24 cellular contexts compared by ENCODE assay signal in genomic region chr9:95834281-95834907, GRCh38. TPM values are rescaled to one million over a fixed set of nuclear protein-coding genes. Genes with fewer than 3 reads are reported as not detected.
DNase-seq lines count a peak whose midpoint lies in the region; ATAC-seq lines count a peak whose summit lies in the region.
"Had no signal": no experiment of that assay in that cellular context is flagged by ENCODE, and none has a peak within 500 bp of the region (broad histone marks: within the 10 kb centered on the region; RNA-seq: fewer than 3 reads in every experiment).

No MANE protein-coding gene starts in this region.

- peaks cover 8% of the 10 kb centered on the region for H3K4me1 Mint-ChIP-seq in activated CD4-positive, alpha-beta T cell treated with anti-CD3 and anti-CD28 coated beads, Interleukin-2, amount 10 ng/mL, durations not matched to agents 24 days and 14 days
- H3K4me1 Mint-ChIP-seq in stimulated activated naive CD8-positive, alpha-beta T cell treated with anti-CD3 and anti-CD28 coated beads, Interleukin-15, amount 100 ng/mL, for 72 hours: peaks cover 18% of the 10 kb centered on the region

- no peak for DNase-seq in activated CD4-positive, alpha-beta T cell treated with anti-CD3 and anti-CD28 coated beads, Interleukin-2, amount 10 ng/mL, durations not matched to agents 24 days and 14 days
- no peak for DNase-seq in activated CD4-positive, alpha-beta T cell treated with anti-CD3 and anti-CD28 coated beads, Interleukin-2, amount 50 U/mL, for 1 hour
- DNase-seq in amniotic epithelial cell (ENCODE audit: low read depth) (peak; percentile 99), iris pigment epithelial cell (ENCODE audit: low read depth) (peak; percentile 63), KG1 (lab: John Stamatoyannopoulos, UW) (no peak), SW 1271 (lab: John Stamatoyannopoulos, UW) (no peak), NCI-H510A (lab: John Stamatoyannopoulos, UW) (no peak)
- peak in 1 of 2 donors; percentile 66 for DNase-seq in stimulated activated naive CD8-positive, alpha-beta T cell treated with anti-CD3 and anti-CD28 coated beads, Interleukin-15, amount 100 ng/mL, for 72 hours
- DNase-seq: 8988T; activated CD4-positive, CD25-positive, alpha-beta regulatory T cell treated with anti-CD3 and anti-CD28 coated beads, Interleukin-2, amount 50 U/mL, for 72 hours; activated CD8-positive, alpha-beta memory T cell treated with anti-CD3 and anti-CD28 coated beads, Interleukin-2, amount 50 U/mL, for 4 hours; activated effector memory CD4-positive, alpha-beta T cell treated with anti-CD3 and anti-CD28 coated beads, Interleukin-2, amount 50 U/mL, for 16 hours; amygdala; effector CD4-positive, alpha-beta T cell; erythroblast; HCEC 1CT; left cardiac atrium; NCI-H1092 treated with DMSO at 0.1 percent for 48 hours; NCI-H2029 treated with DMSO at 0.1 percent for 48 hours; NCI-H446 treated with DMSO at 0.1 percent for 48 hours; NK-92 treated with Interleukin-12 subunit alpha and Interleukin-12 subunit beta, amount 100 ng/mL, for 24 hours; posterior cingulate gyrus; T-helper 9 cell had no signal

- no peak overlapping the region for H3K4me3 Mint-ChIP-seq in activated CD4-positive, alpha-beta T cell treated with anti-CD3 and anti-CD28 coated beads, Interleukin-2, amount 10 ng/mL, durations not matched to agents 24 days and 14 days
- H3K4me3 Mint-ChIP-seq in stimulated activated naive CD8-positive, alpha-beta T cell treated with anti-CD3 and anti-CD28 coated beads, Interleukin-15, amount 100 ng/mL, for 72 hours: no peak overlapping the region

- H3K9me3 Mint-ChIP-seq in activated CD4-positive, alpha-beta T cell treated with anti-CD3 and anti-CD28 coated beads, Interleukin-2, amount 10 ng/mL, durations not matched to agents 24 days and 14 days: no peaks in the 10 kb centered on the region
- no peaks in the 10 kb centered on the region for H3K9me3 Mint-ChIP-seq in stimulated activated naive CD8-positive, alpha-beta T cell treated with anti-CD3 and anti-CD28 coated beads, Interleukin-15, amount 100 ng/mL, for 72 hours

- peaks cover 2% of the 10 kb centered on the region for H3K36me3 Mint-ChIP-seq in activated CD4-positive, alpha-beta T cell treated with anti-CD3 and anti-CD28 coated beads, Interleukin-2, amount 10 ng/mL, durations not matched to agents 24 days and 14 days (ENCODE audit: low read depth)

- peaks cover 8% of the 10 kb centered on the region for H3K27me3 Mint-ChIP-seq in activated CD4-positive, alpha-beta T cell treated with anti-CD3 and anti-CD28 coated beads, Interleukin-2, amount 10 ng/mL, durations not matched to agents 24 days and 14 days
- no peaks in the 10 kb centered on the region for H3K27me3 Mint-ChIP-seq in stimulated activated naive CD8-positive, alpha-beta T cell treated with anti-CD3 and anti-CD28 coated beads, Interleukin-15, amount 100 ng/mL, for 72 hours

- intact Hi-C loops in activated CD4-positive, alpha-beta T cell treated with anti-CD3 and anti-CD28 coated beads, Interleukin-2, amount 10 ng/mL, durations not matched to agents 24 days and 14 days (cut with micrococcal nuclease): no loop called here

- H3K27ac Mint-ChIP-seq in activated CD4-positive, alpha-beta T cell treated with anti-CD3 and anti-CD28 coated beads, Interleukin-2, amount 10 ng/mL, durations not matched to agents 24 days and 14 days: peak overlapping the region; percentile 44
- no peak overlapping the region for H3K27ac Mint-ChIP-seq in stimulated activated naive CD8-positive, alpha-beta T cell treated with anti-CD3 and anti-CD28 coated beads, Interleukin-15, amount 100 ng/mL, for 72 hours

- peak; percentile 97 for ATAC-seq in stimulated activated naive CD8-positive, alpha-beta T cell treated with anti-CD3 and anti-CD28 coated beads, Interleukin-15, amount 100 ng/mL, for 72 hours
- ATAC-seq: SK-N-SH treated with all-trans-retinoic acid at 6 μM for 48 hours had no signal

RNA-seq across cellular contexts. Expression of gene ERCC6L2, which starts 41.1 kb away (rescaled TPM):
- 32.1 and 35.7 TPM in 2 replicates for total RNA-seq in activated CD4-positive, alpha-beta T cell treated with anti-CD3 and anti-CD28 coated beads, Interleukin-2, amount 10 ng/mL, durations not matched to agents 24 days and 14 days

Comparison
In these comparisons a context has a peak if more than half of its experiments do, and no peak if none do; other contexts are left out.
1. DNase-seq: peak in amniotic epithelial cell (single experiment) and iris pigment epithelial cell (single experiment); none in activated CD4-positive, alpha-beta T cell treated with anti-CD3 and anti-CD28 coated beads, Interleukin-2, amount 10 ng/mL, durations not matched to agents 24 days and 14 days (single experiment), activated CD4-positive, alpha-beta T cell treated with anti-CD3 and anti-CD28 coated beads, Interleukin-2, amount 50 U/mL, for 1 hour (single experiment), KG1 (single experiment), SW 1271 (0 of 2) and NCI-H510A (single experiment).